Comparison of ENCODE assay signal across 17 cellular contexts in the genomic region with DNA sequence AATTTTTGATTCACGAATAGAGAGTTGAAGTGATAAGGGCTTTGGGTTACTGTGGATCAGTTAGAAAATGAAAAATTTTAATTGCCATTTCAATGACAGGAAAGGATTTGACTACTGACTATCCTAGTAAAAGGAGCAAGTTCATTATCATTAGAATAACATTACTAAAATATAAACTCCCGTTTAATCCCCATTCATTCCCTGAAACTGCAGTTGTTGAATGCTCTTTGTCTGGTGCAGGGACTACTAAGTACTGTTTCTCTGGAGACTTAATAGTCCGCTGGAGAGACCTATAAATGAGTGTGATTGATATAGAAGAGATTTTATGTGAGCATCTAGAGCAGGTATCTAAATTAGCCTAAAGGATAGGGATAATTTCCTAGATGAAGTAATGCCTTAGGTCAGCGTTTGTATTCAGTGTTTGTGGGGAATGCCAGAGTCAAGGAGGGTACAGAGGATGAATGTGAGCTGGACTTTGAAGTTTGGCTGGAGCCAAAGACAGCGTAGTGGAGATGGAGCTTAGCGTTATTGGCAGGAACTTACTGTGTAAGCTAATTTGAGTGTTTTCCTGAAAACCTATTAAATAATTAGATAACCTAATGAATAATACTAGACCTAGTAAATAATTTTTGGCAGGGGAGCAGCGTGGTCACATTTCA. TPM values are rescaled to one million over a fixed set of nuclear protein-coding genes. Genes with fewer than 3 reads are reported as not detected.
DNase-seq lines count a peak whose midpoint lies in the region; ATAC-seq and TF ChIP-seq lines count a peak whose summit lies in the region.
"Had no signal": no experiment of that assay in that cellular context is flagged by ENCODE, and none has a peak within 500 bp of the region (broad histone marks: within the 10 kb centered on the region; RNA-seq: fewer than 3 reads in every experiment).

No MANE protein-coding gene starts in this region.

- no TSS peak for BruUV-seq in Caco-2 (replicated peaks; lab: Mats Ljungman, UMichigan)

- H3K4me3 Mint-ChIP-seq in activated naive CD4-positive, alpha-beta T cell treated with anti-CD3 and anti-CD28 coated beads, Interleukin-2, amount 50 U/mL, for 24 hours: peak overlapping the region; percentile 100
- H3K4me3 Mint-ChIP-seq in T-helper 17 cell (peak overlapping the region; percentile 98), Caco-2 (ENCODE audit: unreplicated experiment) (no peak overlapping the region)
- H3K4me3 Mint-ChIP-seq in effector memory CD8-positive, alpha-beta T cell: peak overlapping the region; percentile 98 to 99
- H3K4me3 Mint-ChIP-seq in stimulated activated naive CD8-positive, alpha-beta T cell treated with anti-CD3 and anti-CD28 coated beads, Interleukin-15, amount 100 ng/mL, for 72 hours: peak overlapping the region; percentile 54 to 90

- peak overlapping the region; percentile 41 for H3K27ac Mint-ChIP-seq in activated naive CD4-positive, alpha-beta T cell treated with anti-CD3 and anti-CD28 coated beads, Interleukin-2, amount 50 U/mL, for 24 hours
- peak overlapping the region; percentile 97 for H3K27ac Mint-ChIP-seq in T-helper 17 cell
- no peak overlapping the region for H3K27ac Mint-ChIP-seq in effector memory CD8-positive, alpha-beta T cell
- H3K27ac Mint-ChIP-seq in stimulated activated naive CD8-positive, alpha-beta T cell treated with anti-CD3 and anti-CD28 coated beads, Interleukin-15, amount 100 ng/mL, for 72 hours: peak overlapping the region; percentile 42 to 63
- H3K27ac Mint-ChIP-seq in Caco-2 (ENCODE audit: unreplicated experiment): no peak overlapping the region

- peaks cover 25% of the 10 kb centered on the region for H3K36me3 Mint-ChIP-seq in activated naive CD4-positive, alpha-beta T cell treated with anti-CD3 and anti-CD28 coated beads, Interleukin-2, amount 50 U/mL, for 24 hours
- peaks cover 7% of the 10 kb centered on the region for H3K36me3 Mint-ChIP-seq in T-helper 17 cell (ENCODE audit: low read depth)
- peaks cover 65% of the 10 kb centered on the region for H3K36me3 Mint-ChIP-seq in effector memory CD8-positive, alpha-beta T cell (ENCODE audit: insufficient read depth)
- H3K36me3 Mint-ChIP-seq in Caco-2 (ENCODE audit: insufficient read depth, unreplicated experiment): peaks cover 26% of the 10 kb centered on the region

- H3K4me1 ChIP-seq in Caco-2: no peaks in the 10 kb centered on the region

- DNase-seq in activated naive CD4-positive, alpha-beta T cell (lab: John Stamatoyannopoulos, UW): no peak
- DNase-seq in T-helper 17 cell (no peak), AG20443 (ENCODE audit: low spot score) (no peak), SIG-M5 treated with dmso at 0.1 percent for 504 hours (lab: John Stamatoyannopoulos, UW; ENCODE audit: unreplicated experiment) (no peak), Caco-2 (no peak)
- DNase-seq in effector memory CD8-positive, alpha-beta T cell: no peak
- no peak for DNase-seq in stimulated activated naive CD8-positive, alpha-beta T cell treated with anti-CD3 and anti-CD28 coated beads, Interleukin-15, amount 100 ng/mL, for 72 hours
- DNase-seq: cerebellar nuclear complex, Kasumi-1, left cardiac atrium, mucosa of descending colon, NCI-H1436, NCI-H345, SIG-M5, spleen, stomach had no signal

- no peaks in the 10 kb centered on the region for H3K27me3 Mint-ChIP-seq in activated naive CD4-positive, alpha-beta T cell treated with anti-CD3 and anti-CD28 coated beads, Interleukin-2, amount 50 U/mL, for 24 hours
- no peaks in the 10 kb centered on the region for H3K27me3 Mint-ChIP-seq in T-helper 17 cell
- no peaks in the 10 kb centered on the region for H3K27me3 Mint-ChIP-seq in effector memory CD8-positive, alpha-beta T cell
- no peaks in the 10 kb centered on the region for H3K27me3 Mint-ChIP-seq in stimulated activated naive CD8-positive, alpha-beta T cell treated with anti-CD3 and anti-CD28 coated beads, Interleukin-15, amount 100 ng/mL, for 72 hours
- no peaks in the 10 kb centered on the region for H3K27me3 Mint-ChIP-seq in Caco-2 (ENCODE audit: insufficient read depth, unreplicated experiment)

- intact Hi-C loops in Caco-2 (cut with micrococcal nuclease; ENCODE audit: unreplicated experiment): loop anchor here (10.0 kb wide), 1 partner anchor 81 kb away; a partner anchor contains a TSS

- CTCF ChIA-PET in Caco-2 (lab: Charles Lee): no interaction called here

- H3K27me3 ChIP-seq in Caco-2 (replicated peaks; ENCODE audit: control insufficient read depth, insufficient read depth, low read length): no peaks in the 10 kb centered on the region
- H3K27me3 ChIP-seq: spleen, stomach had no signal

- H3K9me3 ChIP-seq in T-helper 17 cell (ENCODE audit: control insufficient read depth, low read length, poor library complexity, severe bottlenecking) (no peaks in the 10 kb centered on the region), Caco-2 (no peaks in the 10 kb centered on the region)
- H3K9me3 ChIP-seq: mucosa of descending colon, spleen, stomach had no signal

- ATAC-seq in T-helper 17 cell: no peak
- ATAC-seq in effector memory CD8-positive, alpha-beta T cell (replicated peaks): no peak
- no peak for ATAC-seq in stimulated activated naive CD8-positive, alpha-beta T cell treated with anti-CD3 and anti-CD28 coated beads, Interleukin-15, amount 100 ng/mL, for 72 hours
- ATAC-seq: left cardiac atrium, mucosa of descending colon had no signal

- H3K4me3 ChIP-seq in Caco-2 (ENCODE audit: low read depth, low read length): no peak overlapping the region
- H3K4me3 ChIP-seq: mucosa of descending colon, stomach had no signal

- no peaks in the 10 kb centered on the region for H3K36me3 ChIP-seq in Caco-2 (ENCODE audit: control insufficient read depth, insufficient read depth, low read length)

- no peak for TF ChIP-seq CTCF in Caco-2 (IDR thresholded peaks at IDR 0.05; ENCODE audit: insufficient read depth in 1 of 2, low read depth in 1 of 2, low read length in 1 of 2, severe bottlenecking in 1 of 2, unreplicated experiment in 1 of 2)

- no peaks in the 10 kb centered on the region for H3K9me3 Mint-ChIP-seq in activated naive CD4-positive, alpha-beta T cell treated with anti-CD3 and anti-CD28 coated beads, Interleukin-2, amount 50 U/mL, for 24 hours
- H3K9me3 Mint-ChIP-seq in effector memory CD8-positive, alpha-beta T cell: no peaks in the 10 kb centered on the region
- H3K9me3 Mint-ChIP-seq in stimulated activated naive CD8-positive, alpha-beta T cell treated with anti-CD3 and anti-CD28 coated beads, Interleukin-15, amount 100 ng/mL, for 72 hours: no peaks in the 10 kb centered on the region
- H3K9me3 Mint-ChIP-seq in Caco-2 (ENCODE audit: unreplicated experiment): no peaks in the 10 kb centered on the region

- POLR2A ChIA-PET in Caco-2 (lab: Charles Lee): no interaction called here

- H3K4me1 Mint-ChIP-seq in activated naive CD4-positive, alpha-beta T cell treated with anti-CD3 and anti-CD28 coated beads, Interleukin-2, amount 50 U/mL, for 24 hours: peaks cover 60% of the 10 kb centered on the region
- H3K4me1 Mint-ChIP-seq in T-helper 17 cell (peaks cover 50% of the 10 kb centered on the region), Caco-2 (ENCODE audit: low read depth, unreplicated experiment) (peaks cover 10% of the 10 kb centered on the region)
- H3K4me1 Mint-ChIP-seq in effector memory CD8-positive, alpha-beta T cell (ENCODE audit: low read depth in 2 of 2): peaks cover 34 to 59% of the 10 kb centered on the region in 2 donors
- H3K4me1 Mint-ChIP-seq in stimulated activated naive CD8-positive, alpha-beta T cell treated with anti-CD3 and anti-CD28 coated beads, Interleukin-15, amount 100 ng/mL, for 72 hours: peaks cover 61% of the 10 kb centered on the region

RNA-seq across cellular contexts. Expression of a gene that starts 4.0 kb away (rescaled TPM):
- total RNA-seq in T-helper 17 cell (100 to 1,000 TPM in 1 of 2 donors, 10 to 100 TPM in 1; 86.8 to 104 TPM), Caco-2 (2022) (24.3 and 26.4 TPM in 2 replicates)

Comparison
In these comparisons a context has a peak if more than half of its experiments do, and no peak if none do; other contexts are left out.
1. H3K27ac Mint-ChIP-seq: peak in activated naive CD4-positive, alpha-beta T cell treated with anti-CD3 and anti-CD28 coated beads, Interleukin-2, amount 50 U/mL, for 24 hours (single experiment), T-helper 17 cell (single experiment) and stimulated activated naive CD8-positive, alpha-beta T cell treated with anti-CD3 and anti-CD28 coated beads, Interleukin-15, amount 100 ng/mL, for 72 hours (2 of 2); none in effector memory CD8-positive, alpha-beta T cell (0 of 2) and Caco-2 (single experiment).